35 cellular contexts compared by ENCODE assay signal in the genomic region with DNA sequence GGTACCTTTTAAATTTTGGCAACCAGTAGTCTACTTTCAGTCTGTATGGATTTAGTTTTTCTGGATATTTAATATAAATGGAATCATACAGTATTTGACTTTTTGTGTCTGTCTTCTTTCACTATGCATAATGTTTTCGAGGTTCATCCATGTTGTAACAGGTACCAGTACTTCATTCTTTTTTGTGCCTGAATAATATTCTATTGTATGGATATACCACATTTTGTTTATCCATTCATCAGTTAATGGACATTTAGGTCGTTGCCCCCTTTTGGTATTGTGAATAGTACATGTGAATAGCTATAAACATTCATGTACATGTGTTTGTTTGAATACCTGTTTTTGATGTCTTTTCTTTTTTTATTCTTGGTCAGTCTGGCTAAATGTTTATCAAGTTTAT.
"Had no signal": no experiment of that assay in that cellular context is flagged by ENCODE, and none has a peak within 500 bp of the region (broad histone marks: within the 10 kb centered on the region; RNA-seq: fewer than 3 reads in every experiment).

No MANE protein-coding gene starts in this region.

- FAIRE-seq: colon had no signal

- DNase-seq: activated B cell treated with CpG ODN at 0.5 μM for 24 hours; activated CD4-positive, alpha-beta memory T cell treated with anti-CD3 and anti-CD28 coated beads for 36 hours; activated CD4-positive, alpha-beta T cell treated with anti-CD3 and anti-CD28 coated beads for 48 hours; activated CD8-positive, alpha-beta memory T cell treated with anti-CD3 and anti-CD28 coated beads, Interleukin-2, amount 10 ng/mL, durations not matched to agents 7 days and 5 days; activated CD8-positive, alpha-beta memory T cell treated with anti-CD3 and anti-CD28 coated beads, Interleukin-2, amount 50 U/mL, for 4 hours; activated CD8-positive, alpha-beta T cell treated with anti-CD3 and anti-CD28 coated beads, Interleukin-2, amount 10 ng/mL, durations not matched to agents 7 days and 5 days; activated effector memory CD4-positive, alpha-beta T cell treated with anti-CD3 and anti-CD28 coated beads, Interleukin-2, amount 50 U/mL, for 16 hours; activated naive CD4-positive, alpha-beta T cell treated with anti-CD3 and anti-CD28 coated beads for 36 hours; activated naive CD8-positive, alpha-beta T cell treated with anti-CD3 and anti-CD28 coated beads for 36 hours; activated naive CD8-positive, alpha-beta T cell treated with anti-CD3 and anti-CD28 coated beads, Interleukin-2, amount 50 U/mL, for 24 hours; activated T-cell treated with anti-CD3 and anti-CD28 coated beads, Interleukin-2, amount 50 U/mL, for 1 hour; activated T-cell treated with anti-CD3 and anti-CD28 coated beads, Interleukin-2, amount 50 U/mL, for 48 hours; adrenal gland; amygdala; aorta; body of pancreas; caudate nucleus; cortex of kidney; dermis blood vessel endothelial cell; effector CD8-positive, alpha-beta T cell; erythroblast; foreskin keratinocyte; heart right ventricle; T-helper 1 cell; T-helper 17 cell; T1000; WERI-Rb-1 had no signal

- H3K9me3 ChIP-seq: gastroesophageal sphincter had no signal

- H3K4me1 ChIP-seq: body of pancreas, esophagus muscularis mucosa, foreskin keratinocyte, gastroesophageal sphincter had no signal

- H3K4me3 ChIP-seq: adrenal gland, body of pancreas, esophagus muscularis mucosa, gastroesophageal sphincter, heart right ventricle had no signal

- H3K36me3 ChIP-seq: adrenal gland, esophagus muscularis mucosa, gastroesophageal sphincter, heart right ventricle, WERI-Rb-1 had no signal

- H3K36me3 Mint-ChIP-seq: activated naive CD8-positive, alpha-beta T cell treated with anti-CD3 and anti-CD28 coated beads for 36 hours had no signal

- H3K4me3 Mint-ChIP-seq: activated B cell treated with CpG ODN at 0.5 μM for 24 hours; activated CD4-positive, alpha-beta memory T cell treated with anti-CD3 and anti-CD28 coated beads for 36 hours; activated CD8-positive, alpha-beta memory T cell treated with anti-CD3 and anti-CD28 coated beads, Interleukin-2, amount 10 ng/mL, durations not matched to agents 7 days and 5 days; activated CD8-positive, alpha-beta T cell treated with anti-CD3 and anti-CD28 coated beads, Interleukin-2, amount 10 ng/mL, durations not matched to agents 7 days and 5 days; activated naive CD4-positive, alpha-beta T cell treated with anti-CD3 and anti-CD28 coated beads for 36 hours; activated naive CD4-positive, alpha-beta T cell treated with anti-CD3 and anti-CD28 coated beads, Interleukin-2, amount 50 U/mL, for 24 hours; activated naive CD8-positive, alpha-beta T cell treated with anti-CD3 and anti-CD28 coated beads for 36 hours; activated naive CD8-positive, alpha-beta T cell treated with anti-CD3 and anti-CD28 coated beads, Interleukin-2, amount 50 U/mL, for 24 hours; activated T-helper 1 cell treated with anti-CD3 and anti-CD28 coated beads, Interleukin-12 subunit alpha, Interleukin-12 subunit beta, Interleukin-2, Interleukin-4 antibody, amounts not matched to agents 30 ng/mL and 10 ng/mL and 1 ng/mL, durations not matched to agents 14 hours and 24 hours and 36 hours; T-helper 17 cell; T-helper 2 cell treated with Interferon-gamma antibody and Interleukin-4, amounts not matched to agents 5 μg/mL and 100 μg/mL, for 36 hours had no signal

- H3K27ac Mint-ChIP-seq: activated B cell treated with CpG ODN at 0.5 μM for 24 hours; activated CD4-positive, alpha-beta memory T cell treated with anti-CD3 and anti-CD28 coated beads for 36 hours; activated CD8-positive, alpha-beta memory T cell treated with anti-CD3 and anti-CD28 coated beads, Interleukin-2, amount 10 ng/mL, durations not matched to agents 7 days and 5 days; activated CD8-positive, alpha-beta T cell treated with anti-CD3 and anti-CD28 coated beads, Interleukin-2, amount 10 ng/mL, durations not matched to agents 7 days and 5 days; activated naive CD4-positive, alpha-beta T cell treated with anti-CD3 and anti-CD28 coated beads for 36 hours; activated naive CD4-positive, alpha-beta T cell treated with anti-CD3 and anti-CD28 coated beads, Interleukin-2, amount 50 U/mL, for 24 hours; activated naive CD8-positive, alpha-beta T cell treated with anti-CD3 and anti-CD28 coated beads for 36 hours; activated naive CD8-positive, alpha-beta T cell treated with anti-CD3 and anti-CD28 coated beads, Interleukin-2, amount 50 U/mL, for 24 hours; activated T-helper 1 cell treated with anti-CD3 and anti-CD28 coated beads, Interleukin-12 subunit alpha, Interleukin-12 subunit beta, Interleukin-2, Interleukin-4 antibody, amounts not matched to agents 30 ng/mL and 10 ng/mL and 1 ng/mL, durations not matched to agents 14 hours and 24 hours and 36 hours; activated T-helper 2 cell treated with anti-CD3 and anti-CD28 coated beads, Interferon-gamma antibody, Interleukin-2, Interleukin-4, amounts not matched to agents 10 μg/mL and 5 μg/mL and 100 μg/mL, durations not matched to agents 14 hours and 24 hours and 36 hours; T-helper 17 cell; T-helper 2 cell treated with Interferon-gamma antibody and Interleukin-4, amounts not matched to agents 5 μg/mL and 100 μg/mL, for 36 hours had no signal

- H3K4me1 Mint-ChIP-seq: activated B cell treated with CpG ODN at 0.5 μM for 24 hours; activated naive CD4-positive, alpha-beta T cell treated with anti-CD3 and anti-CD28 coated beads, Interleukin-2, amount 50 U/mL, for 24 hours; T-helper 17 cell had no signal

- H3K27ac ChIP-seq: adrenal gland, body of pancreas, esophagus muscularis mucosa, foreskin keratinocyte, gastroesophageal sphincter, heart right ventricle, WERI-Rb-1 had no signal

- H3K27me3 ChIP-seq: adrenal gland, esophagus muscularis mucosa, gastroesophageal sphincter had no signal

- ATAC-seq: activated CD4-positive, CD25-positive, alpha-beta regulatory T cell treated with anti-CD3 and anti-CD28 coated beads, Interleukin-2, amount 50 U/mL, for 24 hours; activated CD8-positive, alpha-beta memory T cell treated with anti-CD3 and anti-CD28 coated beads, Interleukin-2, amount 10 ng/mL, durations not matched to agents 7 days and 5 days; activated CD8-positive, alpha-beta T cell treated with anti-CD3 and anti-CD28 coated beads, Interleukin-2, amount 10 ng/mL, durations not matched to agents 7 days and 5 days; activated naive CD8-positive, alpha-beta T cell treated with anti-CD3 and anti-CD28 coated beads, Interleukin-2, amount 50 U/mL, for 24 hours; body of pancreas; foreskin keratinocyte; gastroesophageal sphincter; heart right ventricle; T-helper 17 cell had no signal
